In the genomic region with DNA sequence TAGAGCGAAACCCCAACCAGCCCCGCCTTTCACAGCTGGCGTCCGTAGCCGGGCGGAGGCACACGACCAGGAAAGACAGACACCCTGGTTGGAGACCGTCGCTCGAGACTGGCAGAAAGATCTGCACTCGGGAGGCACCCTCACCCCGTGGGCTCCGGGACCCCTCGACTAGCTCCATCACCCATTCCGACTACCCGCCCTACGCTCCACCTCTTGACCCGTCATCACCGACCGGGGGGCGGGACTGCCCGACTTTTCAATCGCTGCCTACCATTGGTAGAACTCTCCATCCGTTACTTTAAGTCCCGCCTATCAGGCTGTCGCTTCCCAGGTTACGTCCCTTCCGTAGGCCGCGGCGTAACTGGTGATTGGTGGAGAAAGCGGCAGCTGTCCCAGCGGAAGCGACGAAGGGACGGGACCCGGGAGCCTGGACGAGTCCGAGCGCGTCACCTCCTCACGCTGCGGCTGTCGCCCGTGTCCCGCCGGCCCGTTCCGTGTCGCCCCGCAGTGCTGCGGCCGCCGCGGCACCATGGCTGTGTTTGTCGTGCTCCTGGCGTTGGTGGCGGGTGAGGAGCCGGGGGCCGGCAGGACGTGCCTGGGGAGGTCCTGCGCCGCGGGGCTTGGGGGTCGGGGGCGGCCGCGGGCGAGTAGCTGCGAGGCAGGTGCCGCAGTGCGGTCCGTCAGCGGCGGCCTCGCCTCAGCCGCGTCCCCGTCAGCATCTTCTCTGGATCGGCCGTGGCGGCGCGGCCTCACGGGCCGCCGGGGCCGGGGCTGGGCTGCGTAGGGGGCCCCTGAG, we compare ENCODE assay signal across 8 cellular contexts. TPM values are rescaled to one million over a fixed set of nuclear protein-coding genes. Genes with fewer than 3 reads are reported as not detected.
A peak's percentile ranks its signal among the peaks of the same experiment; 100 is the strongest.
DNase-seq lines count a peak whose midpoint lies in the region; ATAC-seq and TF ChIP-seq lines count a peak whose summit lies in the region.

A gene with protein sequence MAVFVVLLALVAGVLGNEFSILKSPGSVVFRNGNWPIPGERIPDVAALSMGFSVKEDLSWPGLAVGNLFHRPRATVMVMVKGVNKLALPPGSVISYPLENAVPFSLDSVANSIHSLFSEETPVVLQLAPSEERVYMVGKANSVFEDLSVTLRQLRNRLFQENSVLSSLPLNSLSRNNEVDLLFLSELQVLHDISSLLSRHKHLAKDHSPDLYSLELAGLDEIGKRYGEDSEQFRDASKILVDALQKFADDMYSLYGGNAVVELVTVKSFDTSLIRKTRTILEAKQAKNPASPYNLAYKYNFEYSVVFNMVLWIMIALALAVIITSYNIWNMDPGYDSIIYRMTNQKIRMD (plus strand): TSS at position 434 of the 796 bp plus-strand sequence. CDS start 96 bp downstream, at position 530.

- DNase-seq in GM23338 (ENCODE audit: low spot score) (peak; percentile 94), LHCN-M2 (ENCODE audit: low read depth) (peak; percentile 90), RPMI8226 (peak; percentile 95), fibroblast of lung (ENCODE audit: low read depth in 2 of 2) (peak; percentile 89 to 91)
- DNase-seq in naive thymus-derived CD4-positive, alpha-beta T cell, result peak; percentile 60 to 91 (median 88)
- DNase-seq in stimulated activated naive B cell treated with anti-CD40 and anti-IgM and Interleukin-4, amounts not matched to agents 10 μg/mL and 1 μg/mL and 100 μg/mL, for 72 hours, result peak; percentile 89

- H3K27ac ChIP-seq in DOHH2 (ENCODE audit: low read depth, low read length) (peak within 1 kb of the TSS; percentile 12; the same call in 1 of the 2 replicates), GM23338 (ENCODE audit: low read depth) (no peak within 1 kb of the TSS), fibroblast of lung (ENCODE audit: insufficient read depth, low read length) (peak within 1 kb of the TSS; percentile 82)
- H3K27ac ChIP-seq in naive thymus-derived CD4-positive, alpha-beta T cell (ENCODE audit: low read depth, low read length), result peak within 1 kb of the TSS; percentile 90

- peak within 1 kb of the TSS; percentile 72 for H3K4me2 ChIP-seq in DOHH2 (ENCODE audit: low read length)
- H3K4me2 ChIP-seq in GM23338, result peak within 1 kb of the TSS; percentile 83
- H3K4me2 ChIP-seq in fibroblast of lung (ENCODE audit: extremely low read depth, insufficient read depth, low read length), result peak within 1 kb of the TSS; percentile 69

- CTCF ChIA-PET in naive thymus-derived CD4-positive, alpha-beta T cell (lab: Charles Lee), result interaction anchor here (0.6 kb wide), 1 partner anchor 71 kb away, joined by 3 read pairs; no protein-coding TSS in a partner anchor

- no peaks in the 10 kb centered on the region for H3K9me3 ChIP-seq in DOHH2 (ENCODE audit: control insufficient read depth, insufficient read depth, low read length)
- H3K9me3 ChIP-seq in fibroblast of lung (ENCODE audit: control insufficient read depth, insufficient read depth, low read depth, low read length), result no peaks in the 10 kb centered on the region
- H3K9me3 ChIP-seq in naive thymus-derived CD4-positive, alpha-beta T cell (ENCODE audit: control insufficient read depth in 2 of 3, low read length in 3 of 3), result no peaks in the 10 kb centered on the region

- peaks cover 12% of the 10 kb centered on the region for H3K4me1 ChIP-seq in DOHH2 (ENCODE audit: control insufficient read depth, low read length)
- H3K4me1 ChIP-seq in GM23338 (ENCODE audit: insufficient read depth), result no peaks in the 10 kb centered on the region
- no peaks in the 10 kb centered on the region for H3K4me1 ChIP-seq in fibroblast of lung (ENCODE audit: control insufficient read depth, extremely low read depth, insufficient read depth, low read length)
- peaks cover 13 to 16% of the 10 kb centered on the region in 2 donors for H3K4me1 ChIP-seq in naive thymus-derived CD4-positive, alpha-beta T cell (ENCODE audit: control insufficient read depth in 2 of 2, insufficient read depth in 2 of 2, low read length in 2 of 2)

- H3K9ac ChIP-seq in fibroblast of lung (ENCODE audit: insufficient read depth, low read length), result peak within 1 kb of the TSS; percentile 82

- H4K20me1 ChIP-seq in DOHH2 (ENCODE audit: control insufficient read depth, insufficient read depth, low read depth, low read length) (no peaks in the 10 kb centered on the region), GM23338 (replicated peaks; ENCODE audit: insufficient read depth) (no peaks in the 10 kb centered on the region; the same call in 1 of the 2 replicates), fibroblast of lung (ENCODE audit: control insufficient read depth, extremely low read depth, insufficient read depth, low read length) (no peaks in the 10 kb centered on the region)

- H3F3A ChIP-seq in DOHH2 (ENCODE audit: control insufficient read depth, insufficient read depth) (no peaks in the 10 kb centered on the region), GM23338 (replicated peaks; ENCODE audit: low read depth) (no peaks in the 10 kb centered on the region)

- no peaks in the 10 kb centered on the region for H3K9me2 ChIP-seq in DOHH2 (replicated peaks; ENCODE audit: control insufficient read depth, low read length)
- H3K9me2 ChIP-seq in GM23338 (ENCODE audit: insufficient read depth), result no peaks in the 10 kb centered on the region

- peaks cover 6% of the 10 kb centered on the region; the same call in 1 of the 3 replicates for H3K4me1 Mint-ChIP-seq in GM23338
- H3K4me1 Mint-ChIP-seq in activated T-helper 17 cell treated with anti-CD3 and anti-CD28 coated beads, Interleukin-2, amount 50 U/mL, for 72 hours, result peaks cover 17% of the 10 kb centered on the region
- H3K4me1 Mint-ChIP-seq in naive thymus-derived CD4-positive, alpha-beta T cell, result peaks cover 21 to 38% (median 34%) of the 10 kb centered on the region in 7 donors
- H3K4me1 Mint-ChIP-seq in stimulated activated naive B cell treated with anti-CD40 and anti-IgM and Interleukin-4, amounts not matched to agents 10 μg/mL and 1 μg/mL and 100 μg/mL, for 72 hours, result peaks cover 12 to 14% of the 10 kb centered on the region in 2 donors

- H3K36me3 Mint-ChIP-seq in GM23338 (ENCODE audit: low read depth), result no peaks in the 10 kb centered on the region
- no peaks in the 10 kb centered on the region for H3K36me3 Mint-ChIP-seq in activated T-helper 17 cell treated with anti-CD3 and anti-CD28 coated beads, Interleukin-2, amount 50 U/mL, for 72 hours (ENCODE audit: low read depth)
- H3K36me3 Mint-ChIP-seq in naive thymus-derived CD4-positive, alpha-beta T cell, result peaks cover 0 to 4% (median 0%) of the 10 kb centered on the region in 5 donors
- peaks cover 5 to 11% of the 10 kb centered on the region in 2 donors for H3K36me3 Mint-ChIP-seq in stimulated activated naive B cell treated with anti-CD40 and anti-IgM and Interleukin-4, amounts not matched to agents 10 μg/mL and 1 μg/mL and 100 μg/mL, for 72 hours

- H2AFZ ChIP-seq in GM23338 (0 out of 2 replicates have a peak within 1 kb of the TSS, but pooled peaks have one; percentile 52), fibroblast of lung (ENCODE audit: low read length) (peak within 1 kb of the TSS; percentile 87)

- intact Hi-C loops in naive thymus-derived CD4-positive, alpha-beta T cell (cut with micrococcal nuclease), result loop anchor here (1.0 to 10.0 kb wide), 10 partner anchors 9 to 1776 kb away; partner anchors contain the start of genes CXorf38 (in 2 of the 2), USP9X (in 2 of the 2), MED14 (in 1 of the 2) and MID1IP1 (in 1 of the 2)

- TF ChIP-seq CTCF in DOHH2 (IDR thresholded peaks at IDR 0.05; ENCODE audit: low read depth, low read length, poor library complexity, severe bottlenecking) (no peak), GM23338 (conservative IDR thresholded peaks at IDR 0.05; ENCODE audit: low read depth in 2 of 2) (no peak), fibroblast of lung (conservative IDR thresholded peaks at IDR 0.05 in 1 of 2, IDR thresholded peaks at IDR 0.05 in 1 of 2; ENCODE audit: low read depth in 1 of 2, low read length in 2 of 2) (no peak)

- H3K27ac Mint-ChIP-seq in GM23338, result peak within 1 kb of the TSS; percentile 67
- H3K27ac Mint-ChIP-seq in activated T-helper 17 cell treated with anti-CD3 and anti-CD28 coated beads, Interleukin-2, amount 50 U/mL, for 72 hours, result peak within 1 kb of the TSS; percentile 96
- peak within 1 kb of the TSS; percentile 87 to 96 (median 95) for H3K27ac Mint-ChIP-seq in naive thymus-derived CD4-positive, alpha-beta T cell
- peak within 1 kb of the TSS; percentile 99 for H3K27ac Mint-ChIP-seq in stimulated activated naive B cell treated with anti-CD40 and anti-IgM and Interleukin-4, amounts not matched to agents 10 μg/mL and 1 μg/mL and 100 μg/mL, for 72 hours

- H3K4me3 ChIP-seq in DOHH2 (ENCODE audit: low read length) (peak within 1 kb of the TSS; percentile 86), GM23338 (peak within 1 kb of the TSS; percentile 71), fibroblast of lung (replicated peaks in 1 of 4; ENCODE audit: control extremely low read depth in 1 of 4, insufficient read depth in 1 of 4, low read depth in 3 of 4, low read length in 4 of 4) (peak within 1 kb of the TSS; percentile 64 to 80 (median 70))
- peak within 1 kb of the TSS; percentile 81 for H3K4me3 ChIP-seq in naive thymus-derived CD4-positive, alpha-beta T cell (ENCODE audit: low read length)

- peak; percentile 97 for ATAC-seq in GM23338
- ATAC-seq in activated T-helper 17 cell treated with anti-CD3 and anti-CD28 coated beads, Interleukin-2, amount 50 U/mL, for 72 hours (replicated peaks), result peak; percentile 98
- ATAC-seq in naive thymus-derived CD4-positive, alpha-beta T cell, result peak; percentile 96
- peak; percentile 94 to 96 for ATAC-seq in stimulated activated naive B cell treated with anti-CD40 and anti-IgM and Interleukin-4, amounts not matched to agents 10 μg/mL and 1 μg/mL and 100 μg/mL, for 72 hours (replicated peaks)

- POLR2A ChIA-PET in naive thymus-derived CD4-positive, alpha-beta T cell (lab: Charles Lee), result interaction anchor here (0.6 to 2.6 kb wide), 9 partner anchors 8 to 749 kb away, joined by 3 to 10 read pairs (median 3); partner anchors contain the start of genes CXorf38 and MED14

- H3K27me3 ChIP-seq in DOHH2 (ENCODE audit: control insufficient read depth, low read length) (no peaks in the 10 kb centered on the region), GM23338 (ENCODE audit: insufficient read depth) (no peaks in the 10 kb centered on the region), fibroblast of lung (ENCODE audit: control insufficient read depth, insufficient read depth, low read length) (no peaks in the 10 kb centered on the region)
- H3K27me3 ChIP-seq in naive thymus-derived CD4-positive, alpha-beta T cell (ENCODE audit: control insufficient read depth in 2 of 2, insufficient read depth in 2 of 2, low read length in 2 of 2), result no peaks in the 10 kb centered on the region

- H3K9me3 Mint-ChIP-seq in GM23338, result no peaks in the 10 kb centered on the region
- no peaks in the 10 kb centered on the region for H3K9me3 Mint-ChIP-seq in activated T-helper 17 cell treated with anti-CD3 and anti-CD28 coated beads, Interleukin-2, amount 50 U/mL, for 72 hours
- peaks cover 0 to 3% (median 0%) of the 10 kb centered on the region in 11 donors for H3K9me3 Mint-ChIP-seq in naive thymus-derived CD4-positive, alpha-beta T cell
- no peaks in the 10 kb centered on the region for H3K9me3 Mint-ChIP-seq in stimulated activated naive B cell treated with anti-CD40 and anti-IgM and Interleukin-4, amounts not matched to agents 10 μg/mL and 1 μg/mL and 100 μg/mL, for 72 hours

- peaks cover 28% of the 10 kb centered on the region for H3K79me2 ChIP-seq in DOHH2 (ENCODE audit: control insufficient read depth, low read length)
- peaks cover 40% of the 10 kb centered on the region for H3K79me2 ChIP-seq in GM23338 (replicated peaks; ENCODE audit: insufficient read depth)
- H3K79me2 ChIP-seq in fibroblast of lung (ENCODE audit: control insufficient read depth, insufficient read depth, low read length), result peaks cover 23% of the 10 kb centered on the region

- no peaks in the 10 kb centered on the region for H3K36me3 ChIP-seq in DOHH2 (ENCODE audit: control insufficient read depth, low read length)
- H3K36me3 ChIP-seq in GM23338 (ENCODE audit: insufficient read depth), result no peaks in the 10 kb centered on the region
- no peaks in the 10 kb centered on the region for H3K36me3 ChIP-seq in fibroblast of lung (ENCODE audit: control insufficient read depth, insufficient read depth, low read length)
- H3K36me3 ChIP-seq in naive thymus-derived CD4-positive, alpha-beta T cell (ENCODE audit: control insufficient read depth in 2 of 3, insufficient read depth in 3 of 3, low read length in 3 of 3), result no peaks in the 10 kb centered on the region

- H3K4me3 Mint-ChIP-seq in GM23338, result peak within 1 kb of the TSS; percentile 83
- H3K4me3 Mint-ChIP-seq in activated T-helper 17 cell treated with anti-CD3 and anti-CD28 coated beads, Interleukin-2, amount 50 U/mL, for 72 hours, result peak within 1 kb of the TSS; percentile 92
- H3K4me3 Mint-ChIP-seq in naive thymus-derived CD4-positive, alpha-beta T cell, result peak within 1 kb of the TSS; percentile 92 to 98 (median 94)
- H3K4me3 Mint-ChIP-seq in stimulated activated naive B cell treated with anti-CD40 and anti-IgM and Interleukin-4, amounts not matched to agents 10 μg/mL and 1 μg/mL and 100 μg/mL, for 72 hours, result peak within 1 kb of the TSS; percentile 98 to 99

- H3K27me3 Mint-ChIP-seq in GM23338 (ENCODE audit: insufficient read depth, low read depth, poor library complexity), result peaks cover 1% of the 10 kb centered on the region
- no peaks in the 10 kb centered on the region for H3K27me3 Mint-ChIP-seq in activated T-helper 17 cell treated with anti-CD3 and anti-CD28 coated beads, Interleukin-2, amount 50 U/mL, for 72 hours
- no peaks in the 10 kb centered on the region for H3K27me3 Mint-ChIP-seq in naive thymus-derived CD4-positive, alpha-beta T cell
- peaks cover 0 to 19% of the 10 kb centered on the region in 2 donors for H3K27me3 Mint-ChIP-seq in stimulated activated naive B cell treated with anti-CD40 and anti-IgM and Interleukin-4, amounts not matched to agents 10 μg/mL and 1 μg/mL and 100 μg/mL, for 72 hours

RNA-seq across cellular contexts. Expression of the gene that starts here (rescaled TPM):
- total RNA-seq in GM23338 (2014; rRNA removed; shearing (Covaris generic)), result 77.1 and 80.1 TPM in 2 replicates
- polyA plus RNA-seq in GM23338 (2016; fragmentation: Nextera tagmentation; extraction: Ambion mirVana), result 76.6 and 88.7 TPM in 2 replicates
- total RNA-seq in LHCN-M2 (2014; rRNA removed), result 106 and 114 TPM in 2 replicates
- polyA plus RNA-seq in LHCN-M2 (2012), result 74.7 TPM
- 10 to 100 TPM; 44.9 to 82.6 TPM for total RNA-seq in activated T-helper 17 cell treated with anti-CD3 and anti-CD28 coated beads, Interleukin-2, amount 50 U/mL, for 72 hours
- total RNA-seq in fibroblast of lung, result 130 and 164 TPM in 2 replicates
- polyA plus RNA-seq in fibroblast of lung, result 314 and 510 TPM in 2 replicates
- 137 and 172 TPM in 2 replicates for polyA plus RNA-seq in fibroblast of lung (2012)
- 8.6 and 36.8 TPM in 2 replicates for polyA minus RNA-seq in fibroblast of lung (ENCODE audit: low replicate concordance)
- total RNA-seq in naive thymus-derived CD4-positive, alpha-beta T cell, result 10 to 100 TPM; 72.0 to 98.6 (median 82.5) TPM
- polyA plus RNA-seq in naive thymus-derived CD4-positive, alpha-beta T cell, result 100 to 1,000 TPM; 183 to 195 TPM
